Comparison of ENCODE assay signal across 2 cellular contexts in the genomic region with DNA sequence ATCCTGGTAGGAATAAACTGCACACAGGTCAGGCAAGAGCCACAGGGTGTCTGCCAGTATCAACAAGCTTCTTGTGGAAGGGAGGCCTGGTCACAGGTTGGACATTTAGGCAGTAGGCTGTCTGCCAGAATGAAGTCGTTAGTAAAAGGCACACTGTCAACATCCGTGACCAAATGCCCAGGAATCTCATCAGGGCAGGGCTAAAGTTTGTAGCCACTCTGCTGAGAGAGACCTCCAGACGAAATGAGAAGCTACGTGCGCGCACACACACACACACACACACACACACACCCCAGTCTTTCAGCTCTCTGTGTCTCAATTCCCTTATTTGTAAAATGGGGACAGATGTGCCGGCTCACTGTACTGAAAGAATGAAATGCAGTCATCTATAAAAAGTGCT.
TF ChIP-seq lines count a peak whose summit lies in the region.

No MANE protein-coding gene starts in this region.

TF ChIP-seq in WTC11, 78 proteins besides CTCF, POLR2A, EP300 and RAD21 (continued from another document):
- TF ChIP-seq, protein P1, sequence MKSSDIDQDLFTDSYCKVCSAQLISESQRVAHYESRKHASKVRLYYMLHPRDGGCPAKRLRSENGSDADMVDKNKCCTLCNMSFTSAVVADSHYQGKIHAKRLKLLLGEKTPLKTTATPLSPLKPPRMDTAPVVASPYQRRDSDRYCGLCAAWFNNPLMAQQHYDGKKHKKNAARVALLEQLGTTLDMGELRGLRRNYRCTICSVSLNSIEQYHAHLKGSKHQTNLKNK (CRISPR knock-in tag; IDR thresholded peaks at IDR 0.05): no peak
- TF ChIP-seq ZNF396 (CRISPR knock-in tag; IDR thresholded peaks at IDR 0.05; ENCODE audit: borderline replicate concordance) (no peak), TEAD1 (CRISPR knock-in tag; IDR thresholded peaks at IDR 0.05) (no peak), NFYB (CRISPR knock-in tag; conservative IDR thresholded peaks at IDR 0.05; ENCODE audit: low read depth) (no peak), ZNF263 (CRISPR knock-in tag; IDR thresholded peaks at IDR 0.05; ENCODE audit: low read depth) (no peak)
- TF ChIP-seq, protein P2, sequence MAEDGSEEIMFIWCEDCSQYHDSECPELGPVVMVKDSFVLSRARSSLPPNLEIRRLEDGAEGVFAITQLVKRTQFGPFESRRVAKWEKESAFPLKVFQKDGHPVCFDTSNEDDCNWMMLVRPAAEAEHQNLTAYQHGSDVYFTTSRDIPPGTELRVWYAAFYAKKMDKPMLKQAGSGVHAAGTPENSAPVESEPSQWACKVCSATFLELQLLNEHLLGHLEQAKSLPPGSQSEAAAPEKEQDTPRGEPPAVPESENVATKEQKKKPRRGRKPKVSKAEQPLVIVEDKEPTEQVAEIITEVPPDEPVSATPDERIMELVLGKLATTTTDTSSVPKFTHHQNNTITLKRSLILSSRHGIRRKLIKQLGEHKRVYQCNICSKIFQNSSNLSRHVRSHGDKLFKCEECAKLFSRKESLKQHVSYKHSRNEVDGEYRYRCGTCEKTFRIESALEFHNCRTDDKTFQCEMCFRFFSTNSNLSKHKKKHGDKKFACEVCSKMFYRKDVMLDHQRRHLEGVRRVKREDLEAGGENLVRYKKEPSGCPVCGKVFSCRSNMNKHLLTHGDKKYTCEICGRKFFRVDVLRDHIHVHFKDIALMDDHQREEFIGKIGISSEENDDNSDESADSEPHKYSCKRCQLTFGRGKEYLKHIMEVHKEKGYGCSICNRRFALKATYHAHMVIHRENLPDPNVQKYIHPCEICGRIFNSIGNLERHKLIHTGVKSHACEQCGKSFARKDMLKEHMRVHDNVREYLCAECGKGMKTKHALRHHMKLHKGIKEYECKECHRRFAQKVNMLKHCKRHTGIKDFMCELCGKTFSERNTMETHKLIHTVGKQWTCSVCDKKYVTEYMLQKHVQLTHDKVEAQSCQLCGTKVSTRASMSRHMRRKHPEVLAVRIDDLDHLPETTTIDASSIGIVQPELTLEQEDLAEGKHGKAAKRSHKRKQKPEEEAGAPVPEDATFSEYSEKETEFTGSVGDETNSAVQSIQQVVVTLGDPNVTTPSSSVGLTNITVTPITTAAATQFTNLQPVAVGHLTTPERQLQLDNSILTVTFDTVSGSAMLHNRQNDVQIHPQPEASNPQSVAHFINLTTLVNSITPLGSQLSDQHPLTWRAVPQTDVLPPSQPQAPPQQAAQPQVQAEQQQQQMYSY (CRISPR knock-in tag; IDR thresholded peaks at IDR 0.05): no peak
- TF ChIP-seq, protein P3, sequence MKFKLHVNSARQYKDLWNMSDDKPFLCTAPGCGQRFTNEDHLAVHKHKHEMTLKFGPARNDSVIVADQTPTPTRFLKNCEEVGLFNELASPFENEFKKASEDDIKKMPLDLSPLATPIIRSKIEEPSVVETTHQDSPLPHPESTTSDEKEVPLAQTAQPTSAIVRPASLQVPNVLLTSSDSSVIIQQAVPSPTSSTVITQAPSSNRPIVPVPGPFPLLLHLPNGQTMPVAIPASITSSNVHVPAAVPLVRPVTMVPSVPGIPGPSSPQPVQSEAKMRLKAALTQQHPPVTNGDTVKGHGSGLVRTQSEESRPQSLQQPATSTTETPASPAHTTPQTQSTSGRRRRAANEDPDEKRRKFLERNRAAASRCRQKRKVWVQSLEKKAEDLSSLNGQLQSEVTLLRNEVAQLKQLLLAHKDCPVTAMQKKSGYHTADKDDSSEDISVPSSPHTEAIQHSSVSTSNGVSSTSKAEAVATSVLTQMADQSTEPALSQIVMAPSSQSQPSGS (CRISPR knock-in tag; IDR thresholded peaks at IDR 0.05; ENCODE audit: borderline replicate concordance, low read depth): no peak

TF ChIP-seq in SK-N-SH treated with all-trans-retinoic acid at 6 μM for 48 hours, 23 proteins besides CTCF, POLR2A, EP300 and RAD21 (continued from another document):
- TF ChIP-seq, protein P4, sequence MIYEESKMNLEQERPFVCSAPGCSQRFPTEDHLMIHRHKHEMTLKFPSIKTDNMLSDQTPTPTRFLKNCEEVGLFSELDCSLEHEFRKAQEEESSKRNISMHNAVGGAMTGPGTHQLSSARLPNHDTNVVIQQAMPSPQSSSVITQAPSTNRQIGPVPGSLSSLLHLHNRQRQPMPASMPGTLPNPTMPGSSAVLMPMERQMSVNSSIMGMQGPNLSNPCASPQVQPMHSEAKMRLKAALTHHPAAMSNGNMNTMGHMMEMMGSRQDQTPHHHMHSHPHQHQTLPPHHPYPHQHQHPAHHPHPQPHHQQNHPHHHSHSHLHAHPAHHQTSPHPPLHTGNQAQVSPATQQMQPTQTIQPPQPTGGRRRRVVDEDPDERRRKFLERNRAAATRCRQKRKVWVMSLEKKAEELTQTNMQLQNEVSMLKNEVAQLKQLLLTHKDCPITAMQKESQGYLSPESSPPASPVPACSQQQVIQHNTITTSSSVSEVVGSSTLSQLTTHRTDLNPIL (CRISPR knock-in tag; IDR thresholded peaks at IDR 0.05; ENCODE audit: low read depth): no peak
- TF ChIP-seq ESRRG (CRISPR knock-in tag; IDR thresholded peaks at IDR 0.05) (no peak), ZFP30 (CRISPR knock-in tag; IDR thresholded peaks at IDR 0.05) (no peak), ISL1 (CRISPR knock-in tag; IDR thresholded peaks at IDR 0.05) (no peak), CSDC2 (CRISPR knock-in tag; IDR thresholded peaks at IDR 0.05) (no peak), OSR1 (CRISPR knock-in tag; IDR thresholded peaks at IDR 0.05) (no peak), ARNTL (CRISPR knock-in tag; IDR thresholded peaks at IDR 0.05; ENCODE audit: borderline replicate concordance, low read depth) (no peak), ZC3H10 (CRISPR knock-in tag; IDR thresholded peaks at IDR 0.05) (no peak), ZFP3 (CRISPR knock-in tag; IDR thresholded peaks at IDR 0.05) (no peak), GLIS3 (CRISPR knock-in tag; IDR thresholded peaks at IDR 0.05) (no peak)
- TF ChIP-seq, protein P5, sequence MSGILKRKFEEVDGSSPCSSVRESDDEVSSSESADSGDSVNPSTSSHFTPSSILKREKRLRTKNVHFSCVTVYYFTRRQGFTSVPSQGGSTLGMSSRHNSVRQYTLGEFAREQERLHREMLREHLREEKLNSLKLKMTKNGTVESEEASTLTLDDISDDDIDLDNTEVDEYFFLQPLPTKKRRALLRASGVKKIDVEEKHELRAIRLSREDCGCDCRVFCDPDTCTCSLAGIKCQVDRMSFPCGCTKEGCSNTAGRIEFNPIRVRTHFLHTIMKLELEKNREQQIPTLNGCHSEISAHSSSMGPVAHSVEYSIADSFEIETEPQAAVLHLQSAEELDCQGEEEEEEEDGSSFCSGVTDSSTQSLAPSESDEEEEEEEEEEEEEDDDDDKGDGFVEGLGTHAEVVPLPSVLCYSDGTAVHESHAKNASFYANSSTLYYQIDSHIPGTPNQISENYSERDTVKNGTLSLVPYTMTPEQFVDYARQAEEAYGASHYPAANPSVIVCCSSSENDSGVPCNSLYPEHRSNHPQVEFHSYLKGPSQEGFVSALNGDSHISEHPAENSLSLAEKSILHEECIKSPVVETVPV (CRISPR knock-in tag; IDR thresholded peaks at IDR 0.05): no peak
